Comparison of ENCODE assay signal across 8 cellular contexts in genomic region chrX:129957241-129958099, GRCh38. TPM values are rescaled to one million over a fixed set of nuclear protein-coding genes. Genes with fewer than 3 reads are reported as not detected.
A peak's percentile ranks its signal among the peaks of the same experiment; 100 is the strongest.
DNase-seq lines count a peak whose midpoint lies in the region; TF ChIP-seq lines count a peak whose summit lies in the region.

No MANE protein-coding gene starts in this region.

- no peaks in the 10 kb centered on the region for H3K36me3 Mint-ChIP-seq in endodermal cell (ENCODE audit: low read depth)
- H3K36me3 Mint-ChIP-seq in mesothelial cell of epicardium = no peaks in the 10 kb centered on the region

- H3K27me3 ChIP-seq in MG63 = no peaks in the 10 kb centered on the region
- H3K27me3 ChIP-seq in endodermal cell (ENCODE audit: control insufficient read depth, insufficient read depth, low read length, poor library complexity, severe bottlenecking) = peaks cover 69% of the 10 kb centered on the region
- no peaks in the 10 kb centered on the region for H3K27me3 ChIP-seq in thymus (ENCODE audit: control insufficient read depth, insufficient read depth)

- no peak overlapping the region for H3K27ac ChIP-seq in endodermal cell (ENCODE audit: low read depth, low read length)
- H3K27ac ChIP-seq in thymus (ENCODE audit: low read depth) = peak overlapping the region; percentile 53

- DNase-seq in activated CD4-positive, alpha-beta T cell treated with anti-CD3 and anti-CD28 coated beads for 48 hours = peak; percentile 59
- DNase-seq in activated CD4-positive, alpha-beta T cell treated with anti-CD3 and anti-CD28 coated beads, Interleukin-2, amount 50 U/mL, for 1 hour = no peak
- DNase-seq in HCEC 1CT = peak; percentile 41
- DNase-seq in MG63 = peak; percentile 48
- DNase-seq in UCSD-AML1 (lab: John Stamatoyannopoulos, UW; ENCODE audit: unreplicated experiment) = peak; percentile 84
- peak; percentile 87 for DNase-seq in endodermal cell
- DNase-seq in mesothelial cell of epicardium (ENCODE audit: low spot score in 2 of 2, unreplicated experiment in 2 of 2) = no peak

- H3K4me3 ChIP-seq in MG63 (peak overlapping the region; percentile 31), endodermal cell (ENCODE audit: low read length) (peak overlapping the region; percentile 70), thymus (ENCODE audit: low read length) (peak overlapping the region; percentile 57)

- TF ChIP-seq CTCF in endodermal cell (conservative IDR thresholded peaks at IDR 0.05) = no peak
- no peak for TF ChIP-seq CTCF in mesothelial cell of epicardium (IDR thresholded peaks at IDR 0.05; ENCODE audit: unreplicated experiment)

- H3K4me3 Mint-ChIP-seq in endodermal cell = peak overlapping the region; percentile 61
- H3K4me3 Mint-ChIP-seq in mesothelial cell of epicardium = peak overlapping the region; percentile 49

- H3K9me3 ChIP-seq in MG63 = no peaks in the 10 kb centered on the region
- H3K9me3 ChIP-seq in endodermal cell (ENCODE audit: control insufficient read depth, low read length) = no peaks in the 10 kb centered on the region
- H3K9me3 ChIP-seq in thymus (ENCODE audit: control insufficient read depth) = no peaks in the 10 kb centered on the region

- H3K4me1 Mint-ChIP-seq in endodermal cell (peaks cover 6% of the 10 kb centered on the region), mesothelial cell of epicardium (peaks cover 15% of the 10 kb centered on the region)

- H3K27me3 Mint-ChIP-seq in endodermal cell (ENCODE audit: insufficient read depth) = peaks cover 87% of the 10 kb centered on the region
- H3K27me3 Mint-ChIP-seq in mesothelial cell of epicardium (ENCODE audit: low read depth) = peaks cover 7% of the 10 kb centered on the region

- 0 to 6% methylated on average over 1 to 40 of the region's 56 CpGs for WGBS in endodermal cell (ENCODE audit: insufficient coverage in 1 of 2, insufficient read length in 1 of 2), 2 experiments
- 14% methylated on average over 53 of the region's 56 CpGs for WGBS in thymus

- H3K9ac ChIP-seq in endodermal cell (ENCODE audit: extremely low read depth, low read length, poor library complexity, severe bottlenecking) = no peak overlapping the region

- H3K36me3 ChIP-seq in MG63 (no peaks in the 10 kb centered on the region), endodermal cell (ENCODE audit: control insufficient read depth, insufficient read depth, low read length) (no peaks in the 10 kb centered on the region), thymus (ENCODE audit: control insufficient read depth, insufficient read depth) (no peaks in the 10 kb centered on the region)

- peaks cover 39% of the 10 kb centered on the region for H3K9me3 Mint-ChIP-seq in endodermal cell
- peaks cover 8% of the 10 kb centered on the region for H3K9me3 Mint-ChIP-seq in mesothelial cell of epicardium

- H3K27ac Mint-ChIP-seq in endodermal cell (no peak overlapping the region), mesothelial cell of epicardium (no peak overlapping the region)

- no peaks in the 10 kb centered on the region for H3K4me1 ChIP-seq in endodermal cell (ENCODE audit: control insufficient read depth, insufficient read depth, low read length)
- no peaks in the 10 kb centered on the region for H3K4me1 ChIP-seq in thymus (ENCODE audit: control insufficient read depth, insufficient read depth, low read length)

RNA-seq across cellular contexts. Expression of gene BCORL1, which starts 25.0 kb away (rescaled TPM):
- 0.13 and 0.39 TPM in 2 replicates for total RNA-seq in MG63 (2014; rRNA removed; shearing (Covaris generic); ENCODE audit: low replicate concordance)
- total RNA-seq in endodermal cell = 10 to 100 TPM; 24.5 to 29.9 TPM
- 22.2 TPM for polyA plus RNA-seq in endodermal cell (2013, experiment 1 of 2)
- polyA plus RNA-seq in endodermal cell (2013, experiment 2 of 2) = 20.2 TPM
- 27.7 to 28.9 TPM (median 28.0 TPM) in 3 replicates for total RNA-seq in mesothelial cell of epicardium
- 2.0 TPM for polyA plus RNA-seq in thymus

RNA-seq across cellular contexts. Expression of gene UTP14A, which starts 51.5 kb away (rescaled TPM):
- total RNA-seq in MG63 (2014; rRNA removed; shearing (Covaris generic); ENCODE audit: low replicate concordance) = 15.0 and 15.3 TPM in 2 replicates
- 10 to 100 TPM; 15.6 to 24.9 TPM for total RNA-seq in endodermal cell
- 13.2 TPM for polyA plus RNA-seq in endodermal cell (2013, experiment 1 of 2)
- polyA plus RNA-seq in endodermal cell (2013, experiment 2 of 2) = 10.3 TPM
- total RNA-seq in mesothelial cell of epicardium = 19.2 to 20.4 TPM (median 19.2 TPM) in 3 replicates
- 14.5 TPM for polyA plus RNA-seq in thymus

Comparison
In these comparisons a context has a peak if more than half of its experiments do, and no peak if none do; other contexts are left out.
1. DNase-seq: peak in activated CD4-positive, alpha-beta T cell treated with anti-CD3 and anti-CD28 coated beads for 48 hours (single experiment), HCEC 1CT (single experiment), MG63 (single experiment), UCSD-AML1 (single experiment) and endodermal cell (single experiment); none in activated CD4-positive, alpha-beta T cell treated with anti-CD3 and anti-CD28 coated beads, Interleukin-2, amount 50 U/mL, for 1 hour (single experiment) and mesothelial cell of epicardium (0 of 2).
2. RNA of gene BCORL1, which starts 25.0 kb away (total RNA-seq): 24.5 to 29.9 TPM in endodermal cell and 27.7 to 28.9 TPM in mesothelial cell of epicardium; 0.13 to 0.39 TPM in MG63; every median in the first group is over 10 times any median in the second.
3. Peak in every context shown above with its lines, with median percentiles within 50 percentile points of each other: H3K4me3 ChIP-seq.